ENCODE assay signal across 8 cellular contexts in the genomic region with DNA sequence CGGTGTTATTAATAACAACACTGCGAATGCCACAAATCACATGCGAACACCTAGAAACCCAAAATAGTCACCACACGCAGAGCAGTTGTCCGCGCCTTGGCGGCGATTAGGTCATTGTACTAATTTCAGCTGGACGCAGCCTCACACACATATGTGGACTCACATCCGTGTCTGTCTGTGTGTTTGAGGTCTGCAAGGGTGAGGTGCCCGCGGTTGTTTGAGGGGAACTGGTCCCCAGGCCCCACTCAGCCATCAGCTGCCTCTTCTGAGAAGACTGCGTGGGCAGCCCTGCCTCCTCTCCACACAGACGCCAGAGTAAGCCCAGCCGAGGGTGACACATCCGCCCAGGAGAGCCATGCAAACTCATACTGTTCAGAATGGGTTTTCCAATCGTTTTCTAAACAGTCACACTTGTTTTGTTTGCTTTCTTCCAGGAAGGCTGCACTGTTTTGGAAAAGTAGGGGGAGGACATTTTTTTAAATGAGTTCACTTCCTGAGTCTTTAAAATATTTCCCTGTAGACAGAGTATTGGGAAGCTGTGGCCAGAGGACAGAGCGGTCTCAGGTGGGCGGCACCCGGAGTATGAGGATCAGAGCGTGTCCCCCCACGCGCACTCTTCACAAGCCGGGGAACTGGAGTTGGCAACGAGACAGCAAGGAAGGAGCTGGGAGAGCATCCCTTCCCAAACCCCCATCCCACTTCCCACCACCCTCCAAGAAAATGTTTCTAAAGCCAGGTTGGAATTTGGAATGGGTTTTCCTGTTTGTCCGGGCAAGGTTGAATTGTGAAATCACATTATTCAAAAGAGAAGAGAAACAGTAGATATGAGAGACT. TPM values are rescaled to one million over a fixed set of nuclear protein-coding genes. Genes with fewer than 3 reads are reported as not detected.
DNase-seq lines count a peak whose midpoint lies in the region; ATAC-seq, FAIRE-seq and TF ChIP-seq lines count a peak whose summit lies in the region.

No MANE protein-coding gene starts in this region.

- peak; percentile 63 for ATAC-seq in GM19023 (IDR thresholded peaks at IDR 0.05; ENCODE audit: unreplicated experiment)
- peak; percentile 73 for ATAC-seq in HG03175 (IDR thresholded peaks at IDR 0.05; ENCODE audit: unreplicated experiment)
- peak; percentile 74 for ATAC-seq in T-helper 17 cell
- ATAC-seq in HepG2 = peak; percentile 57

- H4K8ac ChIP-seq in H9 (replicated peaks; ENCODE audit: insufficient read length, low read depth, low read length) = no peak overlapping the region

- no peak overlapping the region for H4K91ac ChIP-seq in H9 (ENCODE audit: insufficient read length, low read depth, low read length)

- peak in 1 of 2 experiments; percentile 80; a peak in 2 of 4 replicates for TF ChIP-seq POLR2A in HepG2 (IDR thresholded peaks at IDR 0.05; ENCODE audit: insufficient read depth in 1 of 2, low read depth in 2 of 2, low read length in 2 of 2)

- no peaks in the 10 kb centered on the region for H3K79me1 ChIP-seq in H9 (ENCODE audit: insufficient read depth, low read depth, low read length, poor library complexity, severe bottlenecking)

- no peak overlapping the region for H3K18ac ChIP-seq in H9 (ENCODE audit: insufficient read length, low read depth, low read length)

- H3K4ac ChIP-seq in H9 (ENCODE audit: low read depth, low read length) = no peak overlapping the region

- intact Hi-C loops in HepG2 (cut with micrococcal nuclease; ENCODE audit: unreplicated experiment) = no loop called here

- H2BK12ac ChIP-seq in H9 (ENCODE audit: insufficient read length, low read depth, low read length) = no peak overlapping the region

- peak overlapping the region; percentile 97 for H3K9ac ChIP-seq in HepG2 (ENCODE audit: insufficient read depth, low read depth, low read length)
- no peak overlapping the region for H3K9ac ChIP-seq in H9 (ENCODE audit: extremely low read depth, insufficient read length, low read length)

- H3K4me1 Mint-ChIP-seq in T-helper 17 cell (peaks cover 30% of the 10 kb centered on the region), H9 (peaks cover 6 to 9% of the 10 kb centered on the region in 2 experiments)

- no peaks in the 10 kb centered on the region for H3K23me2 ChIP-seq in H9 (ENCODE audit: insufficient read length, low read depth, low read length, poor library complexity, severe bottlenecking)

- H3K27ac Mint-ChIP-seq in T-helper 17 cell (peak overlapping the region; percentile 93), H9 (peak overlapping the region in 1 of 3 experiments; percentile 40; a peak in 2 of 7 replicates)

- H3K56ac ChIP-seq in H9 (ENCODE audit: insufficient read length, low read depth, low read length) = no peak overlapping the region

- no peak overlapping the region for H4K5ac ChIP-seq in H9 (ENCODE audit: insufficient read length, low read depth, low read length)

- peaks cover 91% of the 10 kb centered on the region for H3K4me1 ChIP-seq in HepG2 (ENCODE audit: insufficient read depth, low read length)
- H3K4me1 ChIP-seq in H9 (ENCODE audit: insufficient read depth, low read length) = no peaks in the 10 kb centered on the region

- BruUV-seq in HepG2 (replicated peaks; lab: Mats Ljungman, UMichigan) = no TSS peak

- no peak overlapping the region for H3T11ph ChIP-seq in H9 (ENCODE audit: low read length)

- no peak overlapping the region for H2BK120ac ChIP-seq in H9 (ENCODE audit: low read depth, low read length, poor library complexity, severe bottlenecking)

- H3K4me3 Mint-ChIP-seq in T-helper 17 cell (peak overlapping the region; percentile 80), H9 (no peak overlapping the region)

- H4K20me1 ChIP-seq in HepG2 (ENCODE audit: insufficient read depth, low read length) (no peaks in the 10 kb centered on the region), H9 (ENCODE audit: control insufficient read depth, insufficient read depth, insufficient read length) (no peaks in the 10 kb centered on the region)

- no peaks in the 10 kb centered on the region for H3K9me3 Mint-ChIP-seq in H9

- H3K4me3 ChIP-seq in astrocyte of the spinal cord (ENCODE audit: low read depth, low read length) = no peak overlapping the region
- peak overlapping the region; percentile 56 to 82 (median 58) for H3K4me3 ChIP-seq in HepG2 (replicated peaks in 1 of 3; ENCODE audit: insufficient read depth in 1 of 3, low read depth in 2 of 3, low read length in 3 of 3)

- H3K4me2 ChIP-seq in HepG2 (ENCODE audit: low read depth, low read length) (peak overlapping the region; percentile 98), H9 (ENCODE audit: insufficient read depth, insufficient read length, low read length) (no peak overlapping the region)

- H2AFZ ChIP-seq in HepG2 (ENCODE audit: low read length) = no peak overlapping the region
- no peak overlapping the region for H2AFZ ChIP-seq in H9 (ENCODE audit: low read length)

- no peak for TF ChIP-seq RAD21 in HepG2 (CRISPR knock-in tag; IDR thresholded peaks at IDR 0.05)

- in situ Hi-C loops in astrocyte of the spinal cord (cut with HindIII; ENCODE audit: low sequenced_read_pairs) = loop anchor here (10.0 to 25.0 kb wide), 2 partner anchors 101 to 338 kb away; no protein-coding TSS in a partner anchor
- in situ Hi-C loops in HepG2 (cut with HindIII; ENCODE audit: extremely low pct_ligation_motif_present, low pct_unique_long_range_greater_than_20kb) = no loop called here

- H2AK5ac ChIP-seq in H9 (ENCODE audit: insufficient read length, low read length) = no peak overlapping the region

- DNase-seq in AG08396 (ENCODE audit: low spot score) (peak; percentile 69), T-helper 17 cell (peak in 2 of 3 donors; percentile 12 to 13), astrocyte of the spinal cord (ENCODE audit: low read depth, low spot score) (peak; percentile 92), HepG2 (ENCODE audit: low spot score) (peak; percentile 89), H9 (no peak)
- DNase-seq in stimulated activated CD4-positive, alpha-beta T cell treated with anti-CD3 and anti-CD28 coated beads, Interleukin-4, amount 100 ng/mL, for 4 hours = peak; percentile 64 to 78

- peak in 1 of 2 experiments; percentile 59; a peak in 2 of 4 replicates for TF ChIP-seq EP300 in HepG2 (IDR thresholded peaks at IDR 0.05; ENCODE audit: low read depth in 2 of 2, low read length in 2 of 2)
- no peak; the same call in 1 of the 2 replicates for TF ChIP-seq EP300 in HepG2 (CRISPR knock-in tag; IDR thresholded peaks at IDR 0.05; ENCODE audit: borderline replicate concordance)

- H3K27me3 Mint-ChIP-seq in T-helper 17 cell (no peaks in the 10 kb centered on the region), H9 (ENCODE audit: low read depth) (no peaks in the 10 kb centered on the region)

- H3K79me2 ChIP-seq in HepG2 (ENCODE audit: insufficient read depth, low read length) (peaks cover 14% of the 10 kb centered on the region), H9 (ENCODE audit: insufficient read depth, low read length) (no peaks in the 10 kb centered on the region)

- POLR2A ChIA-PET in HepG2 (lab: Yijun Ruan, JAX) = interaction anchor here (0.7 to 9.6 kb wide), 21 partner anchors 8 to 474 kb away, joined by 3 to 309 read pairs (median 31); partner anchors contain the start of gene IRF2BP2

- TF ChIP-seq CTCF in astrocyte of the spinal cord (IDR thresholded peaks at IDR 0.05; ENCODE audit: low read depth, low read length) (no peak), HepG2 (CRISPR knock-in tag; IDR thresholded peaks at IDR 0.05) (no peak), H9 (conservative IDR thresholded peaks at IDR 0.05) (no peak)

- WGBS in HepG2 (ENCODE audit: low lambda C conversion rate) = 3% methylated on average over 25 of the region's 26 CpGs
- no CpG with 5 or more reads among the region's 26 CpGs for WGBS in H9 (ENCODE audit: extremely low coverage, insufficient read length, low lambda C conversion rate)

- FAIRE-seq in HepG2 (lab: Jason Lieb, UNC) = no peak

- no peak overlapping the region for H3K14ac ChIP-seq in H9 (ENCODE audit: insufficient read depth, low read length)

- H3K36me3 Mint-ChIP-seq in T-helper 17 cell (ENCODE audit: low read depth) (no peaks in the 10 kb centered on the region), H9 (ENCODE audit: insufficient read depth in 1 of 3, low read depth in 3 of 3) (no peaks in the 10 kb centered on the region)

- H3K27me3 ChIP-seq in HepG2 (ENCODE audit: control insufficient read depth in 1 of 2, insufficient read depth in 2 of 2, low read length in 2 of 2) (no peaks in the 10 kb centered on the region; a peak in 1 of 5 replicates), H9 (ENCODE audit: insufficient read depth, low read length) (no peaks in the 10 kb centered on the region)

- H3K9me3 ChIP-seq in T-helper 17 cell (ENCODE audit: control insufficient read depth, low read length, poor library complexity, severe bottlenecking) = no peaks in the 10 kb centered on the region
- no peaks in the 10 kb centered on the region for H3K9me3 ChIP-seq in HepG2 (ENCODE audit: low read length)
- H3K9me3 ChIP-seq in H9 (ENCODE audit: control insufficient read depth, low read depth, low read length) = no peaks in the 10 kb centered on the region

- H3K27ac ChIP-seq in HepG2 (ENCODE audit: extremely low read length, insufficient read depth, low read length) (peak overlapping the region; percentile 99), H9 (ENCODE audit: insufficient read length, low read depth, low read length) (no peak overlapping the region)

- no peak overlapping the region for H2BK5ac ChIP-seq in H9 (ENCODE audit: insufficient read length, low read length)

- H3K36me3 ChIP-seq in HepG2 (replicated peaks in 1 of 2; ENCODE audit: control insufficient read depth in 1 of 2, insufficient read depth in 2 of 2, low read length in 2 of 2) = no peaks in the 10 kb centered on the region

- H2BK15ac ChIP-seq in H9 (ENCODE audit: low read depth, low read length) = no peak overlapping the region

- H2BK20ac ChIP-seq in H9 (ENCODE audit: low read depth, low read length, poor library complexity, severe bottlenecking) = no peak overlapping the region

- H3K23ac ChIP-seq in H9 (ENCODE audit: insufficient read length, low read depth, low read length) = no peak overlapping the region

- CTCF ChIA-PET in HepG2 (lab: Yijun Ruan, JAX; ENCODE audit: low intra/inter-chr PET ratio, low total read pairs) = no interaction called here

RNA-seq across cellular contexts. Expression of gene TOMM20, which starts 53.3 kb away (rescaled TPM):
- 100 to 1,000 TPM; 105 to 112 TPM for total RNA-seq in T-helper 17 cell
- 138 and 153 TPM in 2 replicates for total RNA-seq in HepG2 (2016; rRNA removed; fragmentation: Illumina TruSeq; extraction: Trizol)
- 69.4 and 87.9 TPM in 2 replicates for total RNA-seq in HepG2 (2016; cell fraction: cytosol; rRNA removed; fragmentation: Illumina TruSeq; extraction: Trizol; ENCODE audit: low read depth)
- 150 and 155 TPM in 2 replicates for total RNA-seq in HepG2 (2016; cell fraction: insoluble cytoplasmic fraction; rRNA removed; fragmentation: Illumina TruSeq; extraction: Trizol)
- total RNA-seq in HepG2 (2016; cell fraction: membrane; rRNA removed; fragmentation: Illumina TruSeq; extraction: Trizol) = 161 and 181 TPM in 2 replicates
- 122 and 141 TPM in 2 replicates for total RNA-seq in HepG2 (2016; cell fraction: nucleus; rRNA removed; fragmentation: Illumina TruSeq; extraction: Trizol)
- polyA plus RNA-seq in HepG2 (2011; rRNA removed) = 298 and 376 TPM in 2 replicates
- 138 and 172 TPM in 2 replicates for polyA plus RNA-seq in HepG2 (2011; cell fraction: cytosol; rRNA removed)
- 48.3 and 58.7 TPM in 2 replicates for polyA plus RNA-seq in HepG2 (2011; cell fraction: nucleus; rRNA removed)
- polyA plus RNA-seq in HepG2 (2012) = 275 and 344 TPM in 2 replicates
- polyA plus RNA-seq in HepG2 (2016; cell fraction: cytosol; fragmentation: Illumina TruSeq; extraction: Trizol; ENCODE audit: low read depth) = 107 and 127 TPM in 2 replicates
- polyA plus RNA-seq in HepG2 (2016; cell fraction: insoluble cytoplasmic fraction; fragmentation: Illumina TruSeq; extraction: Trizol; ENCODE audit: low read depth) = 138 and 146 TPM in 2 replicates
- 182 and 204 TPM in 2 replicates for polyA plus RNA-seq in HepG2 (2016; cell fraction: membrane; fragmentation: Illumina TruSeq; extraction: Trizol; ENCODE audit: low read depth)
- 192 and 196 TPM in 2 replicates for polyA plus RNA-seq in HepG2 (2016; cell fraction: nucleus; fragmentation: Illumina TruSeq; extraction: Trizol; ENCODE audit: insufficient read depth, low read depth)
- 29.6 and 82.1 TPM in 2 replicates for polyA minus RNA-seq in HepG2 (2011; rRNA and poly(A)+ RNA removed; ENCODE audit: low replicate concordance)
- polyA minus RNA-seq in HepG2 (2011; cell fraction: cytosol; rRNA and poly(A)+ RNA removed) = 136 and 144 TPM in 2 replicates
- 77.8 and 97.8 TPM in 2 replicates for polyA minus RNA-seq in HepG2 (2011; cell fraction: nucleus; rRNA and poly(A)+ RNA removed)
- total RNA-seq in H9 (2021) = 191 and 197 TPM in 2 replicates
